Comparison of ENCODE assay signal across 1 cellular context in the genomic region with DNA sequence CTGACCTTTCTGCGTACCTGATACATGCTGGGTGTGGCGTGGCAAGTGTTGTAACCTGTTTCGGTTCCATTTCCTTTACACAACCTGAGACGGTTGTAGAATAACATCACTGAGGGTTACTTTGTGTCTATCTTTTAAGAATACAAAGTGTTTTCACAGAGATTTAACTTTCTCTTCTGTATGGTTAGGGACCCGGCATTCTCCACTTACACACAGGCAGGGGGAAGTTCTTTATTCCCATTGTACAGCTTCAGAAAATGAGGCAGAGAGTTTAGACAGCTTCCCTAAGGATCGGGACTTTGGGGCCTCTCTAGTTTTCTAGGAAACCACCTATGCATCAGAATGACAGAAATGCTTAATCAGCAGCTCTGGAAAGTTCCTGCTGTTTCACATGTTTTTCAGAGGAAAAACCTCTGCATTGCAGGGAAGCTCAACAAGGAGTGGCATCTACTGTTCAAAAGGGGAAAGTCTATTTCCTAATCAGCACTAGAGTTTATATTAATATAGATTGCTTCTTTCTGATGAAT.
TF ChIP-seq lines count a peak whose summit lies in the region.

No MANE protein-coding gene starts in this region.

TF ChIP-seq in HepG2, 621 proteins besides CTCF, POLR2A, EP300 and RAD21 (continued from another document):
- TF ChIP-seq IRF1 (CRISPR knock-in tag; IDR thresholded peaks at IDR 0.05; ENCODE audit: low read depth): no peak
